In genomic region chr11:69497221-69497787, GRCh38 we compare ENCODE assay signal across 10 cellular contexts. TPM values are rescaled to one million over a fixed set of nuclear protein-coding genes. Genes with fewer than 3 reads are reported as not detected.
DNase-seq lines count a peak whose midpoint lies in the region; ATAC-seq and TF ChIP-seq lines count a peak whose summit lies in the region.
"Had no signal": no experiment of that assay in that cellular context is flagged by ENCODE, and none has a peak within 500 bp of the region (broad histone marks: within the 10 kb centered on the region; RNA-seq: fewer than 3 reads in every experiment).

No MANE protein-coding gene starts in this region.

- H3K36me3 ChIP-seq in SJCRH30 = no peaks in the 10 kb centered on the region

- H3K4me3 ChIP-seq in AG10803 (ENCODE audit: low read length) (no peak overlapping the region), SJCRH30 (no peak overlapping the region), fibroblast of villous mesenchyme (ENCODE audit: low read depth, low read length) (no peak overlapping the region)

- TF ChIP-seq CTCF in AG10803 (conservative IDR thresholded peaks at IDR 0.05; ENCODE audit: low read length) (no peak), fibroblast of villous mesenchyme (IDR thresholded peaks at IDR 0.05; ENCODE audit: insufficient read depth, low read depth, low read length) (no peak), GM10266 (IDR thresholded peaks at IDR 0.05; ENCODE audit: control insufficient read depth, insufficient read depth, low read depth, missing control alignments) (no peak)

- DNase-seq in AG10803 (ENCODE audit: low read depth) (peak; percentile 98), SJCRH30 (peak; percentile 96 to 97), fibroblast of villous mesenchyme (ENCODE audit: low read depth) (peak; percentile 91), nucleus accumbens (lab: John Stamatoyannopoulos, UW) (peak in 41 of 56 donors; percentile 5 to 76 (median 33)), KG1 (lab: John Stamatoyannopoulos, UW) (no peak), GM10266 (ENCODE audit: extremely low spot score) (no peak)
- DNase-seq: activated T-cell treated with anti-CD3 and anti-CD28 coated beads for 4 hours, COR-L47 had no signal

- ATAC-seq in HG02885 (IDR thresholded peaks at IDR 0.05; ENCODE audit: poor library complexity, unreplicated experiment) (no peak), HG03354 (IDR thresholded peaks at IDR 0.05; ENCODE audit: poor library complexity, severe bottlenecking, unreplicated experiment) (no peak)

- peaks cover 21% of the 10 kb centered on the region for H3K4me1 ChIP-seq in SJCRH30

- no peaks in the 10 kb centered on the region for H3K9me3 ChIP-seq in SJCRH30 (replicated peaks)

- peak overlapping the region; percentile 19; the same call in 1 of the 2 replicates for H3K27ac ChIP-seq in SJCRH30

- H3K27me3 ChIP-seq in SJCRH30 = no peaks in the 10 kb centered on the region

RNA-seq across cellular contexts. Expression of gene LINC01488, which starts 15.8 kb away (rescaled TPM):
- not detected in 2 replicates for total RNA-seq in SJCRH30 (2014; rRNA removed; shearing (Covaris generic))
- total RNA-seq in fibroblast of villous mesenchyme = not detected in 2 replicates

Comparison
In these comparisons a context has a peak if more than half of its experiments do, and no peak if none do; other contexts are left out.
1. DNase-seq: peak in AG10803 (single experiment), SJCRH30 (2 of 2), fibroblast of villous mesenchyme (single experiment) and nucleus accumbens (41 of 56); none in KG1 (single experiment) and GM10266 (single experiment).